Comparison of ENCODE assay signal across 29 cellular contexts in genomic region chr9:113638504-113638903, GRCh38.
"Had no signal": no experiment of that assay in that cellular context is flagged by ENCODE, and none has a peak within 500 bp of the region (broad histone marks: within the 10 kb centered on the region; RNA-seq: fewer than 3 reads in every experiment).

No MANE protein-coding gene starts in this region.

- H3K27me3 ChIP-seq: heart right ventricle, hepatocyte, right atrium auricular region, right lobe of liver, suprapubic skin, tibial artery, upper lobe of right lung had no signal

- H3K27ac ChIP-seq: heart right ventricle, hepatocyte, left ventricle myocardium inferior, neural progenitor cell, neutrophil, parathyroid adenoma, psoas muscle, right atrium auricular region, right lobe of liver, skin epidermis, suprapubic skin, thoracic aorta, tibial artery, upper lobe of right lung had no signal

- H3K36me3 ChIP-seq: heart right ventricle, left ventricle myocardium inferior, neural progenitor cell, neutrophil, right atrium auricular region, right lobe of liver, suprapubic skin, thoracic aorta, tibial artery, upper lobe of right lung had no signal

- H3K9me3 Mint-ChIP-seq: neural progenitor cell; stimulated activated effector memory CD8-positive, alpha-beta T cell treated with anti-CD3 and anti-CD28 coated beads, Interleukin-12 subunit alpha, Interleukin-12 subunit beta, amount 100 ng/mL, for 72 hours had no signal

- H3K4me3 ChIP-seq: heart right ventricle, hepatocyte, left ventricle myocardium inferior, lung, neural progenitor cell, psoas muscle, right atrium auricular region, right lobe of liver, skin epidermis, suprapubic skin, thoracic aorta, tibial artery, upper lobe of right lung had no signal

- H3K36me3 Mint-ChIP-seq: mesothelial cell of epicardium; naive B cell; neural progenitor cell; stimulated activated effector memory CD8-positive, alpha-beta T cell treated with anti-CD3 and anti-CD28 coated beads, Interleukin-12 subunit alpha, Interleukin-12 subunit beta, amount 100 ng/mL, for 72 hours had no signal

- H3K9ac ChIP-seq: neural progenitor cell, parathyroid adenoma had no signal

- ATAC-seq: heart right ventricle; left colon; psoas muscle; right lobe of liver; stimulated activated effector memory CD8-positive, alpha-beta T cell treated with anti-CD3 and anti-CD28 coated beads, Interleukin-12 subunit alpha, Interleukin-12 subunit beta, amount 100 ng/mL, for 72 hours; upper lobe of right lung had no signal

- H3K4me1 ChIP-seq: parathyroid adenoma, suprapubic skin, tibial artery, upper lobe of right lung had no signal

- H3K4me3 Mint-ChIP-seq: mesothelial cell of epicardium; naive B cell; nephron progenitor cell; neural progenitor cell; stimulated activated effector memory CD8-positive, alpha-beta T cell treated with anti-CD3 and anti-CD28 coated beads, Interleukin-12 subunit alpha, Interleukin-12 subunit beta, amount 100 ng/mL, for 72 hours; stimulated activated naive CD8-positive, alpha-beta T cell treated with anti-CD3 and anti-CD28 coated beads, Interleukin-15, Interleukin-2, amounts not matched to agents 100 ng/mL and 50 ng/mL, for 24 hours had no signal

- H3K4me1 Mint-ChIP-seq: naive B cell; stimulated activated effector memory CD8-positive, alpha-beta T cell treated with anti-CD3 and anti-CD28 coated beads, Interleukin-12 subunit alpha, Interleukin-12 subunit beta, amount 100 ng/mL, for 72 hours had no signal

- H3K27ac Mint-ChIP-seq: neural progenitor cell; stimulated activated effector memory CD8-positive, alpha-beta T cell treated with anti-CD3 and anti-CD28 coated beads, Interleukin-12 subunit alpha, Interleukin-12 subunit beta, amount 100 ng/mL, for 72 hours; stimulated activated naive CD8-positive, alpha-beta T cell treated with anti-CD3 and anti-CD28 coated beads, Interleukin-15, Interleukin-2, amounts not matched to agents 100 ng/mL and 50 ng/mL, for 24 hours had no signal

- DNase-seq: heart right ventricle; left ventricle myocardium inferior; mesendoderm; naive B cell; nephron progenitor cell; occipital lobe; psoas muscle; stimulated activated CD4-positive, alpha-beta T cell treated with anti-CD3 and anti-CD28 coated beads, Interleukin-12 subunit alpha, Interleukin-12 subunit beta, amount 100 ng/mL, for 4 hours; stimulated activated CD4-positive, alpha-beta T cell treated with anti-CD3 and anti-CD28 coated beads, Interleukin-15, amount 100 ng/mL, for 24 hours; stimulated activated CD4-positive, alpha-beta T cell treated with anti-CD3 and anti-CD28 coated beads, Interleukin-2, amount 100 ng/mL, for 24 hours; stimulated activated CD4-positive, alpha-beta T cell treated with anti-CD3 and anti-CD28 coated beads, Interleukin-4, amount 100 ng/mL, for 1 hour; stimulated activated naive CD4-positive, alpha-beta T cell; trophoblast cell had no signal
